In genomic region chr3:190339130-190339529, GRCh38 we compare ENCODE assay signal across 11 cellular contexts. TPM values are rescaled to one million over a fixed set of nuclear protein-coding genes. Genes with fewer than 3 reads are reported as not detected.
DNase-seq lines count a peak whose midpoint lies in the region; ATAC-seq and TF ChIP-seq lines count a peak whose summit lies in the region.
"Had no signal": no experiment of that assay in that cellular context is flagged by ENCODE, and none has a peak within 500 bp of the region (broad histone marks: within the 10 kb centered on the region; RNA-seq: fewer than 3 reads in every experiment).

No MANE protein-coding gene starts in this region.

- no peaks in the 10 kb centered on the region for H3K79me2 ChIP-seq in OCI-LY3 (ENCODE audit: low read length)

- ATAC-seq in GM21529 (IDR thresholded peaks at IDR 0.05; ENCODE audit: unreplicated experiment): no peak
- ATAC-seq in stimulated activated naive B cell treated with anti-CD40 and anti-IgM and Interleukin-4, amounts not matched to agents 10 μg/mL and 1 μg/mL and 100 μg/mL, for 72 hours (replicated peaks): no peak
- ATAC-seq: left colon had no signal

- H3K27me3 Mint-ChIP-seq in stimulated activated naive B cell treated with anti-CD40 and anti-IgM and Interleukin-4, amounts not matched to agents 10 μg/mL and 1 μg/mL and 100 μg/mL, for 72 hours: no peaks in the 10 kb centered on the region

- no peak overlapping the region for H3K9ac ChIP-seq in OCI-LY3 (ENCODE audit: low read length)

- no peak overlapping the region for H3K27ac ChIP-seq in OCI-LY3 (ENCODE audit: low read length)

- peaks cover 2 to 11% of the 10 kb centered on the region in 2 donors for H3K9me3 Mint-ChIP-seq in stimulated activated naive B cell treated with anti-CD40 and anti-IgM and Interleukin-4, amounts not matched to agents 10 μg/mL and 1 μg/mL and 100 μg/mL, for 72 hours

- peak; percentile 20; the same call in 1 of the 3 replicates for TF ChIP-seq CTCF in GM12872 (IDR thresholded peaks at IDR 0.05; ENCODE audit: insufficient read depth, low read depth, low read length)
- TF ChIP-seq CTCF in OCI-LY3 (IDR thresholded peaks at IDR 0.05; ENCODE audit: low read depth, low read length): peak; percentile 30

- H3K4me1 ChIP-seq in OCI-LY3 (ENCODE audit: low read length): no peaks in the 10 kb centered on the region

- H3K4me1 Mint-ChIP-seq in stimulated activated naive B cell treated with anti-CD40 and anti-IgM and Interleukin-4, amounts not matched to agents 10 μg/mL and 1 μg/mL and 100 μg/mL, for 72 hours: no peaks in the 10 kb centered on the region

- no peak overlapping the region for H3K4me3 Mint-ChIP-seq in stimulated activated naive B cell treated with anti-CD40 and anti-IgM and Interleukin-4, amounts not matched to agents 10 μg/mL and 1 μg/mL and 100 μg/mL, for 72 hours
- H3K4me3 Mint-ChIP-seq: activated naive CD8-positive, alpha-beta T cell had no signal

- H4K20me1 ChIP-seq in OCI-LY3 (ENCODE audit: insufficient read depth, low read length): no peaks in the 10 kb centered on the region

- no peaks in the 10 kb centered on the region for H3K9me3 ChIP-seq in OCI-LY3 (ENCODE audit: insufficient read depth, low read length)

- H3K36me3 Mint-ChIP-seq in stimulated activated naive B cell treated with anti-CD40 and anti-IgM and Interleukin-4, amounts not matched to agents 10 μg/mL and 1 μg/mL and 100 μg/mL, for 72 hours: no peaks in the 10 kb centered on the region
- H3K36me3 Mint-ChIP-seq: activated naive CD8-positive, alpha-beta T cell had no signal

- peak; percentile 58 for DNase-seq in H4 (ENCODE audit: low spot score)
- peak; percentile 14 for DNase-seq in left kidney (ENCODE audit: low read depth, low spot score)
- no peak for DNase-seq in stimulated activated naive B cell treated with anti-CD40 and anti-IgM and Interleukin-4, amounts not matched to agents 10 μg/mL and 1 μg/mL and 100 μg/mL, for 72 hours
- DNase-seq in UCSD-AML1 (lab: John Stamatoyannopoulos, UW; ENCODE audit: unreplicated experiment): no peak
- no peak for DNase-seq in SKM-1 treated with dmso at 0.1 percent for 144 hours (lab: John Stamatoyannopoulos, UW; ENCODE audit: unreplicated experiment)
- DNase-seq: left colon, RPMI8226 had no signal

- H3K27ac Mint-ChIP-seq in stimulated activated naive B cell treated with anti-CD40 and anti-IgM and Interleukin-4, amounts not matched to agents 10 μg/mL and 1 μg/mL and 100 μg/mL, for 72 hours: no peak overlapping the region
- H3K27ac Mint-ChIP-seq: activated naive CD8-positive, alpha-beta T cell had no signal

- no peak overlapping the region for H3K4me2 ChIP-seq in OCI-LY3 (ENCODE audit: low read length)

- H3K4me3 ChIP-seq in OCI-LY3 (ENCODE audit: low read length): no peak overlapping the region

- no peak overlapping the region; the same call in 1 of the 2 replicates for H2AFZ ChIP-seq in OCI-LY3 (ENCODE audit: low read depth, low read length)

- H3K27me3 ChIP-seq in OCI-LY3 (ENCODE audit: low read depth, low read length): no peaks in the 10 kb centered on the region

- no peaks in the 10 kb centered on the region for H3K36me3 ChIP-seq in OCI-LY3 (replicated peaks; ENCODE audit: low read depth, low read length)

RNA-seq across cellular contexts. Expression of gene CLDN1, which starts 16.9 kb away (rescaled TPM):
- 0.12 and 0.14 TPM in 2 replicates for total RNA-seq in H4 (2014; rRNA removed; shearing (Covaris generic))

RNA-seq across cellular contexts. Expression of gene CLDN16, which starts 48.8 kb away (rescaled TPM):
- total RNA-seq in H4 (2014; rRNA removed; shearing (Covaris generic)): 0.15 TPM in 1 of 2 replicates, not detected in the other

Comparison
In these comparisons a context has a peak if more than half of its experiments do, and no peak if none do; other contexts are left out.
1. DNase-seq: peak in H4 (single experiment) and left kidney (single experiment); none in stimulated activated naive B cell treated with anti-CD40 and anti-IgM and Interleukin-4, amounts not matched to agents 10 μg/mL and 1 μg/mL and 100 μg/mL, for 72 hours (single experiment), UCSD-AML1 (single experiment) and SKM-1 treated with dmso at 0.1 percent for 144 hours (single experiment).